20 cellular contexts compared by ENCODE assay signal in the genomic region with DNA sequence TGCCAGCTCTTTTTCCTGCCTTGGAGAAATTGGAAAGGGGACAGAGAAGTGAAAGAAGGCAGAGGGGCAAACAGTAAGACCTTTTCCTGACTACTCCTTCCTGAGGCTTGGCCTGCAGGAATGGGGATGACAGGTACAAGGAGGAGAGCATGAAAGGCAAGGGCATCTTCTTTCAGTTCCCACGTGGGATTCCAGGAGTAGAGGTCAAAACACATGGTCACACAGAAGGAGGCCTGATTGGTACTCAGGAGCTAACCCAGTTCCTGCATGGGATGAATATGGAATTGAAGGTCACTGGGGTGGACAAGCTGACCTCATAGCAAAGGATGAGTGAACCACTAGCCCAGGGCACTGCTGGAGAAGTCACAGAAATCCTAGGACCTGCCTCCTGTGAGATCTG.
DNase-seq lines count a peak whose midpoint lies in the region; ATAC-seq, FAIRE-seq and TF ChIP-seq lines count a peak whose summit lies in the region.
"Had no signal": no experiment of that assay in that cellular context is flagged by ENCODE, and none has a peak within 500 bp of the region (broad histone marks: within the 10 kb centered on the region; RNA-seq: fewer than 3 reads in every experiment).

No MANE protein-coding gene starts in this region.

- H3K27ac Mint-ChIP-seq in H9, result no peak overlapping the region
- H3K27ac Mint-ChIP-seq: CD4-positive, alpha-beta memory T cell had no signal

- BruUV-seq in HepG2 (replicated peaks; lab: Mats Ljungman, UMichigan), result no TSS peak

- H3K14ac ChIP-seq in H9 (ENCODE audit: insufficient read depth, low read length), result no peak overlapping the region

- H3K27me3 ChIP-seq in HepG2 (ENCODE audit: control insufficient read depth in 1 of 2, insufficient read depth in 2 of 2, low read length in 2 of 2) (no peaks in the 10 kb centered on the region), right lobe of liver (no peaks in the 10 kb centered on the region), parathyroid adenoma (ENCODE audit: control insufficient read depth, insufficient read depth, low read length) (no peaks in the 10 kb centered on the region), skeletal muscle tissue (ENCODE audit: control insufficient read depth in 3 of 3, insufficient read depth in 3 of 3, low read length in 3 of 3) (no peaks in the 10 kb centered on the region), H9 (ENCODE audit: insufficient read depth, low read length) (no peaks in the 10 kb centered on the region)

- WGBS in HepG2 (ENCODE audit: low lambda C conversion rate), result no CpG with 5 or more reads among the region's 1 CpG
- 78% methylated on average over 1 of the region's 1 CpG for WGBS in right lobe of liver (ENCODE audit: insufficient coverage, low coverage, low lambda C conversion rate, missing lambda C conversion rate)
- no CpG with 5 or more reads among the region's 1 CpG for WGBS in H9 (ENCODE audit: extremely low coverage, insufficient read length, low lambda C conversion rate)

- no peak overlapping the region for H2BK20ac ChIP-seq in H9 (ENCODE audit: low read depth, low read length, poor library complexity, severe bottlenecking)

- no peaks in the 10 kb centered on the region for H3K9me3 Mint-ChIP-seq in H9
- H3K9me3 Mint-ChIP-seq: CD4-positive, alpha-beta memory T cell had no signal

- no peak overlapping the region for H4K5ac ChIP-seq in H9 (ENCODE audit: insufficient read length, low read depth, low read length)

- no peak overlapping the region for H3K56ac ChIP-seq in H9 (ENCODE audit: insufficient read length, low read depth, low read length)

- no peak overlapping the region for H2AFZ ChIP-seq in HepG2 (ENCODE audit: low read length)
- peak overlapping the region; percentile 56 for H2AFZ ChIP-seq in parathyroid adenoma
- no peak overlapping the region for H2AFZ ChIP-seq in H9 (ENCODE audit: low read length)

- no peak overlapping the region for H3K4me3 Mint-ChIP-seq in H9
- H3K4me3 Mint-ChIP-seq: CD4-positive, alpha-beta memory T cell had no signal

- TF ChIP-seq RAD21 in HepG2 (CRISPR knock-in tag; IDR thresholded peaks at IDR 0.05), result no peak

- in situ Hi-C loops in HepG2 (cut with HindIII; ENCODE audit: extremely low pct_ligation_motif_present, low pct_unique_long_range_greater_than_20kb), result no loop called here

- TF ChIP-seq POLR2A in HepG2 (IDR thresholded peaks at IDR 0.05; ENCODE audit: insufficient read depth in 1 of 2, low read depth in 2 of 2, low read length in 2 of 2) (no peak), right lobe of liver (IDR thresholded peaks at IDR 0.05) (no peak)

- CTCF ChIA-PET in HepG2 (lab: Yijun Ruan, JAX; ENCODE audit: low intra/inter-chr PET ratio, low total read pairs), result no interaction called here

- H3K4ac ChIP-seq in H9 (ENCODE audit: low read depth, low read length), result no peak overlapping the region

- POLR2A ChIA-PET in HepG2 (lab: Yijun Ruan, JAX), result no interaction called here

- no peak overlapping the region for H2BK5ac ChIP-seq in H9 (ENCODE audit: insufficient read length, low read length)

- H3K79me2 ChIP-seq in HepG2 (ENCODE audit: insufficient read depth, low read length) (no peaks in the 10 kb centered on the region), parathyroid adenoma (no peaks in the 10 kb centered on the region), H9 (ENCODE audit: insufficient read depth, low read length) (no peaks in the 10 kb centered on the region)

- no peaks in the 10 kb centered on the region for H4K20me1 ChIP-seq in HepG2 (ENCODE audit: insufficient read depth, low read length)
- no peaks in the 10 kb centered on the region for H4K20me1 ChIP-seq in H9 (ENCODE audit: control insufficient read depth, insufficient read depth, insufficient read length)

- H3K27ac ChIP-seq in HepG2 (ENCODE audit: extremely low read length, insufficient read depth, low read length) (no peak overlapping the region), right lobe of liver (no peak overlapping the region), parathyroid adenoma (peak overlapping the region; percentile 75), skeletal muscle tissue (ENCODE audit: low read depth, low read length) (peak overlapping the region; percentile 90), H9 (ENCODE audit: insufficient read length, low read depth, low read length) (no peak overlapping the region)
- H3K27ac ChIP-seq: 22Rv1, A549 had no signal

- no peak overlapping the region for H2BK12ac ChIP-seq in H9 (ENCODE audit: insufficient read length, low read depth, low read length)

- H4K91ac ChIP-seq in H9 (ENCODE audit: insufficient read length, low read depth, low read length), result no peak overlapping the region

- DNase-seq in HepG2 (ENCODE audit: low spot score), result no peak
- DNase-seq in right lobe of liver, result no peak
- no peak for DNase-seq in H9
- no peak for DNase-seq in NCI-H128 (lab: John Stamatoyannopoulos, UW; ENCODE audit: unreplicated experiment)
- no peak for DNase-seq in superior temporal gyrus (ENCODE audit: extremely low spot score)
- DNase-seq: C1 segment of cervical spinal cord; Calu3; CD4-positive, alpha-beta memory T cell; COR-L47; DMS53; DMS79 treated with DMSO at 0.1 percent for 48 hours; GF-D8 had no signal

- H3K18ac ChIP-seq in H9 (ENCODE audit: insufficient read length, low read depth, low read length), result no peak overlapping the region

- FAIRE-seq in HepG2 (lab: Jason Lieb, UNC), result no peak
- FAIRE-seq: A549, GM12891, GM18507, H1 had no signal

- H3K9ac ChIP-seq in HepG2 (ENCODE audit: insufficient read depth, low read depth, low read length) (no peak overlapping the region), parathyroid adenoma (no peak overlapping the region), skeletal muscle tissue (ENCODE audit: low read depth in 1 of 3, low read length in 3 of 3) (no peak overlapping the region), H9 (ENCODE audit: extremely low read depth, insufficient read length, low read length) (no peak overlapping the region)

- no peak overlapping the region for H3T11ph ChIP-seq in H9 (ENCODE audit: low read length)

- no peak for ATAC-seq in HepG2
- no peak for ATAC-seq in right lobe of liver
- ATAC-seq: A549, HCT116 had no signal

- no peaks in the 10 kb centered on the region for H3K36me3 Mint-ChIP-seq in H9 (ENCODE audit: insufficient read depth in 1 of 3, low read depth in 3 of 3)
- H3K36me3 Mint-ChIP-seq: CD4-positive, alpha-beta memory T cell had no signal

- no peak for TF ChIP-seq EP300 in HepG2 (IDR thresholded peaks at IDR 0.05; ENCODE audit: low read depth in 2 of 2, low read length in 2 of 2)
- TF ChIP-seq EP300 in HepG2 (CRISPR knock-in tag; IDR thresholded peaks at IDR 0.05; ENCODE audit: borderline replicate concordance), result no peak

- no peaks in the 10 kb centered on the region; the same call in 1 of the 2 replicates for H3K27me3 Mint-ChIP-seq in H9 (ENCODE audit: low read depth)

- H2AK5ac ChIP-seq in H9 (ENCODE audit: insufficient read length, low read length), result no peak overlapping the region

- H3K23ac ChIP-seq in H9 (ENCODE audit: insufficient read length, low read depth, low read length), result no peak overlapping the region

- H3K4me1 Mint-ChIP-seq in H9, result peaks cover 18% of the 10 kb centered on the region in 2 experiments
- H3K4me1 Mint-ChIP-seq: CD4-positive, alpha-beta memory T cell had no signal

- intact Hi-C loops in HepG2 (cut with micrococcal nuclease; ENCODE audit: unreplicated experiment), result no loop called here
- intact Hi-C loops in right lobe of liver (cut with DNase I), result no loop called here

- H3K4me3 ChIP-seq in HepG2 (replicated peaks in 1 of 3; ENCODE audit: insufficient read depth in 1 of 3, low read depth in 2 of 3, low read length in 3 of 3), result no peak overlapping the region
- no peak overlapping the region for H3K4me3 ChIP-seq in right lobe of liver
- H3K4me3 ChIP-seq in parathyroid adenoma (ENCODE audit: low read depth, low read length), result no peak overlapping the region
- H3K4me3 ChIP-seq in skeletal muscle tissue (ENCODE audit: low read length in 3 of 3), result no peak overlapping the region
- H3K4me3 ChIP-seq: A549 had no signal

- H3K79me1 ChIP-seq in H9 (ENCODE audit: insufficient read depth, low read depth, low read length, poor library complexity, severe bottlenecking), result no peaks in the 10 kb centered on the region

- H2BK120ac ChIP-seq in H9 (ENCODE audit: low read depth, low read length, poor library complexity, severe bottlenecking), result no peak overlapping the region

- H3K4me1 ChIP-seq in HepG2 (ENCODE audit: insufficient read depth, low read length), result no peaks in the 10 kb centered on the region
- no peaks in the 10 kb centered on the region for H3K4me1 ChIP-seq in right lobe of liver
- H3K4me1 ChIP-seq in parathyroid adenoma, result peaks cover 15% of the 10 kb centered on the region
- peaks cover 31 to 52% (median 44%) of the 10 kb centered on the region in 3 donors for H3K4me1 ChIP-seq in skeletal muscle tissue (ENCODE audit: control insufficient read depth in 3 of 3, insufficient read depth in 3 of 3, low read length in 3 of 3)
- peaks cover 3% of the 10 kb centered on the region; the same call in 1 of the 2 replicates for H3K4me1 ChIP-seq in H9 (ENCODE audit: insufficient read depth, low read length)

- no peaks in the 10 kb centered on the region for H3K36me3 ChIP-seq in HepG2 (replicated peaks in 1 of 2; ENCODE audit: control insufficient read depth in 1 of 2, insufficient read depth in 2 of 2, low read length in 2 of 2)
- H3K36me3 ChIP-seq in right lobe of liver, result no peaks in the 10 kb centered on the region
- H3K36me3 ChIP-seq in parathyroid adenoma (ENCODE audit: control insufficient read depth, insufficient read depth, low read length), result no peaks in the 10 kb centered on the region
- no peaks in the 10 kb centered on the region for H3K36me3 ChIP-seq in skeletal muscle tissue (ENCODE audit: control insufficient read depth in 3 of 3, insufficient read depth in 3 of 3, low read length in 3 of 3)

- H3K23me2 ChIP-seq in H9 (ENCODE audit: insufficient read length, low read depth, low read length, poor library complexity, severe bottlenecking), result no peaks in the 10 kb centered on the region

- TF ChIP-seq CTCF in HepG2 (CRISPR knock-in tag; IDR thresholded peaks at IDR 0.05), result no peak
- TF ChIP-seq CTCF in right lobe of liver (IDR thresholded peaks at IDR 0.05), result no peak
- no peak for TF ChIP-seq CTCF in parathyroid adenoma (IDR thresholded peaks at IDR 0.05)
- TF ChIP-seq CTCF in H9 (conservative IDR thresholded peaks at IDR 0.05), result no peak

- no peak overlapping the region for H4K8ac ChIP-seq in H9 (replicated peaks; ENCODE audit: insufficient read length, low read depth, low read length)

- H3K4me2 ChIP-seq in HepG2 (ENCODE audit: low read depth, low read length) (no peak overlapping the region), parathyroid adenoma (ENCODE audit: low read length) (no peak overlapping the region), H9 (ENCODE audit: insufficient read depth, insufficient read length, low read length) (no peak overlapping the region)
- H3K4me2 ChIP-seq: A549 had no signal

- H2BK15ac ChIP-seq in H9 (ENCODE audit: low read depth, low read length), result no peak overlapping the region

- no peaks in the 10 kb centered on the region for H3K9me3 ChIP-seq in HepG2 (ENCODE audit: low read length)
- H3K9me3 ChIP-seq in right lobe of liver, result no peaks in the 10 kb centered on the region
- no peaks in the 10 kb centered on the region for H3K9me3 ChIP-seq in parathyroid adenoma (ENCODE audit: control insufficient read depth, low read length)
- no peaks in the 10 kb centered on the region for H3K9me3 ChIP-seq in skeletal muscle tissue (ENCODE audit: control insufficient read depth in 3 of 3, low read length in 3 of 3)
- H3K9me3 ChIP-seq in H9 (ENCODE audit: control insufficient read depth, low read depth, low read length), result no peaks in the 10 kb centered on the region
- H3K9me3 ChIP-seq: A549 had no signal

Comparison
In these comparisons a context has a peak if more than half of its experiments do, and no peak if none do; other contexts are left out.
1. H3K27ac ChIP-seq: peak in parathyroid adenoma (single experiment) and skeletal muscle tissue (single experiment); none in HepG2 (single experiment), right lobe of liver (0 of 3) and H9 (single experiment).